In the genomic region with DNA sequence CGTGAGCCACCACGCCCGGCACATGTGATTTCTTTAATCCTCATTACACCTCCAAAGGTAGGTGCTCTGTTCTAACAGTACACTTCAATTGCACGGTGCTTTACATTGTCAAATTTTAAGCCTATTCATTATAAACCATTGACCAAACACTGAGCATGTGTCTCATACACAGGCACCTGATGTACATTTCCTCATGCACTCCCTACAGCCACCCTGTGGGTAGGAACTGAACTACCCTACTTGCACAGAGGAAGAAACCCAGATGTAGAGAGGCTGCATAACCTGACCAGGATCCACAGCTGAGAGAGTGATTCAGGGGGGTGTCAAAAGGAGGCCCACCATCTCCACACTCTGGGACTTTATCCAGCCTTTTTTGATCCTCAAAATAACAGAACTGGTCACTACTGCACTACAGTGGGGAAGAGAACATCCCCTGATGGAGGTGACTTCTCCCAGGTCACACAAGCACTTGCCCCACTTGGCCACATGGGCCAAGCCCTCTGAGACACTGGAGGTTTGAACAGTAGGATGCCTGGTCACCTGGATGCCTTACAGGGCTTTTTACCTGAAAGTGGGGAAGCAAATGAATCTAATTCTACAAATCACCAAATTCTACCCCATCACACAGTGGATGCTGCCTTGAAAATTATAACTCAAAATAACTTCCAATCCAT, we compare ENCODE assay signal across 1 cellular context.
TF ChIP-seq lines count a peak whose summit lies in the region.

No MANE protein-coding gene starts in this region.

TF ChIP-seq in GM12878, 131 proteins besides CTCF, POLR2A, EP300 and RAD21:
- no peak for TF ChIP-seq NBN (IDR thresholded peaks at IDR 0.05)
- TF ChIP-seq IKZF2 (IDR thresholded peaks at IDR 0.05) = no peak
- no peak for TF ChIP-seq RELB (IDR thresholded peaks at IDR 0.05; ENCODE audit: low read depth)
